17 cellular contexts compared by ENCODE assay signal in the genomic region with DNA sequence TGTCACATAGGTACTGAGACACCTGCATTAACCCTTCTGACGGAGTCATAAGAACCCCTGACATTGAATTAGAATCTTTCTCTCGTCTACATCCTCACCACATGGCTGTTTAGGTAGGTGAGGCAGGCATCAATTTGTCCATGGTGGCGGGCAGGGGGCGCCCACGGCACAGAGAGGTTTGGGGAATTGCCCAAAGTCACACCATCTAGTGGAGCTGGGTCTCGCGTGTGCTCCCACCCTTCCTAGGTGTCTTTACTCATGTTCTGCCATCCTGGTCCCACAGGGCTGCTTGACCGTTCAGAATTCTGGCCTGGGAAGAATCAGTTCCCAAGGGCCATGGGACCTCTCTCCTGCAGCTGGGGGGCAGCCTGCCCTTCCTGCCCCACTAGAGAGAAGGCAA. TPM values are rescaled to one million over a fixed set of nuclear protein-coding genes. Genes with fewer than 3 reads are reported as not detected.
DNase-seq lines count a peak whose midpoint lies in the region; FAIRE-seq and TF ChIP-seq lines count a peak whose summit lies in the region.
"Had no signal": no experiment of that assay in that cellular context is flagged by ENCODE, and none has a peak within 500 bp of the region (broad histone marks: within the 10 kb centered on the region; RNA-seq: fewer than 3 reads in every experiment).

No MANE protein-coding gene starts in this region.

- peak; percentile 25 for DNase-seq in NCI-H82 (lab: John Stamatoyannopoulos, UW)
- DNase-seq in NCI-H82 treated with DMSO at 0.1 percent for 48 hours (lab: John Stamatoyannopoulos, UW; ENCODE audit: unreplicated experiment): no peak
- DNase-seq in smooth muscle cell (lab: John Stamatoyannopoulos, UW; ENCODE audit: unreplicated experiment): no peak
- no peak for DNase-seq in RCC 7860 (ENCODE audit: low spot score)
- no peak for DNase-seq in NCI-H2107 (lab: John Stamatoyannopoulos, UW)
- DNase-seq: activated T-cell treated with anti-CD3 and anti-CD28 coated beads for 4 hours; amygdala; DMS 273 treated with DMSO at 0.1 percent for 48 hours; glutamatergic neuron; MG63; NCI-H510A; occipital lobe; SHP77; stimulated activated naive B cell treated with anti-CD40 and anti-IgM and Interleukin-4, amounts not matched to agents 10 μg/mL and 1 μg/mL and 100 μg/mL, for 72 hours had no signal

- H3K36me3 ChIP-seq in SU-DHL-6 (ENCODE audit: low read length) (no peaks in the 10 kb centered on the region), smooth muscle cell (ENCODE audit: low read depth) (no peaks in the 10 kb centered on the region)
- H3K36me3 ChIP-seq: MG63 had no signal

- H4K20me1 ChIP-seq in SU-DHL-6 (ENCODE audit: low read depth, low read length) (no peaks in the 10 kb centered on the region), smooth muscle cell (ENCODE audit: low read depth) (no peaks in the 10 kb centered on the region)

- H3K4me1 ChIP-seq in smooth muscle cell (ENCODE audit: low read depth): no peaks in the 10 kb centered on the region

- no peak overlapping the region for H3K4me2 ChIP-seq in SU-DHL-6 (ENCODE audit: low read depth, low read length, poor library complexity, severe bottlenecking)
- no peak overlapping the region for H3K4me2 ChIP-seq in smooth muscle cell

- no peaks in the 10 kb centered on the region for H3K27me3 ChIP-seq in SU-DHL-6 (ENCODE audit: low read length)
- no peaks in the 10 kb centered on the region for H3K27me3 ChIP-seq in smooth muscle cell (ENCODE audit: low read depth)
- H3K27me3 ChIP-seq: MG63 had no signal

- WGBS in smooth muscle cell (ENCODE audit: low lambda C conversion rate): 71% methylated on average over 8 of the region's 8 CpGs

- H3K27ac ChIP-seq in SU-DHL-6 (ENCODE audit: low read depth, low read length) (no peak overlapping the region), smooth muscle cell (ENCODE audit: low read depth) (no peak overlapping the region)

- H3K9me2 ChIP-seq in SU-DHL-6 (replicated peaks; ENCODE audit: insufficient read depth, low read length): no peaks in the 10 kb centered on the region

- FAIRE-seq in RCC 7860 (lab: Jason Lieb, UNC): no peak
- FAIRE-seq: A204.1 had no signal

- H3K79me2 ChIP-seq in SU-DHL-6 (ENCODE audit: insufficient read depth, low read length) (no peaks in the 10 kb centered on the region), smooth muscle cell (ENCODE audit: low read depth) (no peaks in the 10 kb centered on the region)

- TF ChIP-seq CTCF in SU-DHL-6 (IDR thresholded peaks at IDR 0.05; ENCODE audit: insufficient read depth, low read length, poor library complexity, severe bottlenecking): peak; percentile 58
- TF ChIP-seq CTCF in smooth muscle cell (IDR thresholded peaks at IDR 0.05; ENCODE audit: borderline replicate concordance, insufficient read depth, poor library complexity, severe bottlenecking): peak; percentile 3

- H3F3A ChIP-seq in SU-DHL-6 (ENCODE audit: insufficient read depth): no peaks in the 10 kb centered on the region
- no peaks in the 10 kb centered on the region for H3F3A ChIP-seq in smooth muscle cell (ENCODE audit: low read depth)

- no peak overlapping the region for H3K9ac ChIP-seq in SU-DHL-6 (ENCODE audit: low read length)
- H3K9ac ChIP-seq in smooth muscle cell (ENCODE audit: low read depth): no peak overlapping the region

- H3K4me3 ChIP-seq in SU-DHL-6 (ENCODE audit: insufficient read depth, low read length, poor library complexity, severe bottlenecking) (no peak overlapping the region), smooth muscle cell (no peak overlapping the region)
- H3K4me3 ChIP-seq: MG63 had no signal

- H3K9me3 ChIP-seq in SU-DHL-6 (ENCODE audit: insufficient read depth, low read length) (no peaks in the 10 kb centered on the region), smooth muscle cell (replicated peaks; ENCODE audit: low read depth) (no peaks in the 10 kb centered on the region)
- H3K9me3 ChIP-seq: MG63 had no signal

- H2AFZ ChIP-seq in SU-DHL-6 (ENCODE audit: low read depth, low read length, severe bottlenecking) (no peak overlapping the region), smooth muscle cell (ENCODE audit: low read depth) (no peak overlapping the region)

RNA-seq across cellular contexts. Expression of a gene that starts 14.7 kb away (rescaled TPM):
- total RNA-seq in smooth muscle cell: 0.04 TPM in 1 of 2 replicates, not detected in the other
- polyA plus RNA-seq in smooth muscle cell: 0.37 TPM in 1 of 2 replicates, not detected in the other

RNA-seq across cellular contexts. Expression of a gene that starts 20.2 kb away (rescaled TPM):
- 14.2 and 15.4 TPM in 2 replicates for total RNA-seq in smooth muscle cell
- 17.2 and 24.4 TPM in 2 replicates for polyA plus RNA-seq in smooth muscle cell

RNA-seq across cellular contexts. Expression of a gene that starts 38.8 kb away (rescaled TPM):
- 25.2 and 29.6 TPM in 2 replicates for total RNA-seq in smooth muscle cell
- 31.5 and 33.6 TPM in 2 replicates for polyA plus RNA-seq in smooth muscle cell

RNA-seq across cellular contexts. Expression of a gene that starts 40.5 kb away (rescaled TPM):
- 2.9 and 3.3 TPM in 2 replicates for total RNA-seq in smooth muscle cell
- 3.0 and 10.3 TPM in 2 replicates for polyA plus RNA-seq in smooth muscle cell
- polyA plus RNA-seq: liver had no signal
